8 cellular contexts compared by ENCODE assay signal in genomic region chr19:7521551-7522071, GRCh38. TPM values are rescaled to one million over a fixed set of nuclear protein-coding genes. Genes with fewer than 3 reads are reported as not detected.
DNase-seq lines count a peak whose midpoint lies in the region; ATAC-seq and TF ChIP-seq lines count a peak whose summit lies in the region.

No MANE protein-coding gene starts in this region.

- 47 to 62% (median 57%) methylated on average over 10 of the region's 10 CpGs for WGBS in stomach, 5 donors

- H3K9ac ChIP-seq in iPS-18a (ENCODE audit: low read length): peak overlapping the region; percentile 66

- DNase-seq in T-helper 1 cell (no peak), stomach (no peak), AG08396 (ENCODE audit: low spot score) (no peak)
- no peak for DNase-seq in activated CD4-positive, alpha-beta T cell treated with anti-CD3 and anti-CD28 coated beads, Interleukin-2, amount 50 U/mL, for 48 hours

- intact Hi-C loops in stomach (cut with DNase I; ENCODE audit: low total_unique reads): no loop called here

- peak overlapping the region; percentile 88 for H3K4me3 Mint-ChIP-seq in T-helper 1 cell treated with Interleukin-12 subunit alpha and Interleukin-12 subunit beta and Interleukin-4 antibody, amounts not matched to agents 30 μg/mL and 1 μg/mL, for 36 hours
- H3K4me3 Mint-ChIP-seq in activated T-helper 17 cell treated with anti-CD3 and anti-CD28 coated beads, Interleukin-2, amount 50 U/mL, for 72 hours: peak overlapping the region; percentile 79

- H3K27me3 Mint-ChIP-seq in T-helper 1 cell treated with Interleukin-12 subunit alpha and Interleukin-12 subunit beta and Interleukin-4 antibody, amounts not matched to agents 30 μg/mL and 1 μg/mL, for 36 hours (ENCODE audit: low read depth): peaks cover 18% of the 10 kb centered on the region
- H3K27me3 Mint-ChIP-seq in activated T-helper 17 cell treated with anti-CD3 and anti-CD28 coated beads, Interleukin-2, amount 50 U/mL, for 72 hours: no peaks in the 10 kb centered on the region

- no peak overlapping the region for H3K27ac ChIP-seq in iPS-18a (ENCODE audit: low read length)
- H3K27ac ChIP-seq in stomach: peak overlapping the region in 4 of 5 donors; percentile 40 to 83 (median 77)

- no peak for ATAC-seq in activated T-helper 17 cell treated with anti-CD3 and anti-CD28 coated beads, Interleukin-2, amount 50 U/mL, for 72 hours (replicated peaks)
- no peak for ATAC-seq in GM21723 (IDR thresholded peaks at IDR 0.05; ENCODE audit: unreplicated experiment)

- H3K36me3 Mint-ChIP-seq in T-helper 1 cell treated with Interleukin-12 subunit alpha and Interleukin-12 subunit beta and Interleukin-4 antibody, amounts not matched to agents 30 μg/mL and 1 μg/mL, for 36 hours (ENCODE audit: low read depth): no peaks in the 10 kb centered on the region
- peaks cover 6% of the 10 kb centered on the region for H3K36me3 Mint-ChIP-seq in activated T-helper 17 cell treated with anti-CD3 and anti-CD28 coated beads, Interleukin-2, amount 50 U/mL, for 72 hours (ENCODE audit: low read depth)

- H3K9me3 Mint-ChIP-seq in T-helper 1 cell treated with Interleukin-12 subunit alpha and Interleukin-12 subunit beta and Interleukin-4 antibody, amounts not matched to agents 30 μg/mL and 1 μg/mL, for 36 hours: no peaks in the 10 kb centered on the region
- no peaks in the 10 kb centered on the region for H3K9me3 Mint-ChIP-seq in activated T-helper 17 cell treated with anti-CD3 and anti-CD28 coated beads, Interleukin-2, amount 50 U/mL, for 72 hours

- no peak for TF ChIP-seq POLR2A in stomach (IDR thresholded peaks at IDR 0.05)

- TF ChIP-seq CTCF in stomach (IDR thresholded peaks at IDR 0.05): no peak

- H3K4me3 ChIP-seq in iPS-18a (ENCODE audit: low read length) (peak overlapping the region; percentile 80), stomach (peak overlapping the region; percentile 84 to 93 (median 89))

- H3K36me3 ChIP-seq in iPS-18a (ENCODE audit: control insufficient read depth, low read depth, low read length) (peaks cover 3% of the 10 kb centered on the region), stomach (peaks cover 4 to 46% (median 40%) of the 10 kb centered on the region in 4 donors)

- H3K9me3 ChIP-seq in iPS-18a (ENCODE audit: control insufficient read depth, low read depth, low read length) (no peaks in the 10 kb centered on the region), stomach (no peaks in the 10 kb centered on the region)

- H3K4me1 ChIP-seq in iPS-18a (ENCODE audit: control insufficient read depth, low read depth, low read length) (peaks cover 10% of the 10 kb centered on the region), stomach (peaks cover 27 to 48% (median 39%) of the 10 kb centered on the region in 4 donors)

- TF ChIP-seq EP300 in stomach (IDR thresholded peaks at IDR 0.05): no peak

- H3K27ac Mint-ChIP-seq in T-helper 1 cell treated with Interleukin-12 subunit alpha and Interleukin-12 subunit beta and Interleukin-4 antibody, amounts not matched to agents 30 μg/mL and 1 μg/mL, for 36 hours: peak overlapping the region; percentile 92
- H3K27ac Mint-ChIP-seq in activated T-helper 17 cell treated with anti-CD3 and anti-CD28 coated beads, Interleukin-2, amount 50 U/mL, for 72 hours: peak overlapping the region; percentile 80

- H3K27me3 ChIP-seq in iPS-18a (ENCODE audit: control insufficient read depth, insufficient read depth, low read length) (no peaks in the 10 kb centered on the region), stomach (peaks cover 0 to 2% (median 0%) of the 10 kb centered on the region in 3 donors)

- H3K4me1 Mint-ChIP-seq in T-helper 1 cell treated with Interleukin-12 subunit alpha and Interleukin-12 subunit beta and Interleukin-4 antibody, amounts not matched to agents 30 μg/mL and 1 μg/mL, for 36 hours (ENCODE audit: low read depth): peaks cover 12% of the 10 kb centered on the region
- peaks cover 8% of the 10 kb centered on the region for H3K4me1 Mint-ChIP-seq in activated T-helper 17 cell treated with anti-CD3 and anti-CD28 coated beads, Interleukin-2, amount 50 U/mL, for 72 hours

RNA-seq across cellular contexts. Expression of gene MCOLN1, which starts 0.8 kb away (rescaled TPM):
- 10 to 100 TPM; 10.0 to 15.3 TPM for total RNA-seq in activated T-helper 17 cell treated with anti-CD3 and anti-CD28 coated beads, Interleukin-2, amount 50 U/mL, for 72 hours
- 10 to 100 TPM in 3 of 5 donors, 1 to 10 TPM in 2; 5.1 to 56.6 (median 18.3) TPM for total RNA-seq in stomach
- 10 to 100 TPM; 13.3 to 25.5 (median 19.2) TPM for polyA plus RNA-seq in stomach

RNA-seq across cellular contexts. Expression of gene ZNF358, which starts 5.7 kb away (rescaled TPM):
- total RNA-seq in activated T-helper 17 cell treated with anti-CD3 and anti-CD28 coated beads, Interleukin-2, amount 50 U/mL, for 72 hours: 1 to 10 TPM; 2.9 to 3.1 TPM
- 100 to 1,000 TPM in 1 of 5 donors, 10 to 100 TPM in 3, 1 to 10 TPM in 1; 6.2 to 304 (median 84.0) TPM for total RNA-seq in stomach
- polyA plus RNA-seq in stomach: 10 to 100 TPM; 68.0 to 75.8 (median 72.4) TPM

RNA-seq across cellular contexts. Expression of gene PNPLA6, which starts 13.9 kb away (rescaled TPM):
- 100 to 1,000 TPM; 146 to 163 TPM for total RNA-seq in activated T-helper 17 cell treated with anti-CD3 and anti-CD28 coated beads, Interleukin-2, amount 50 U/mL, for 72 hours
- 100 to 1,000 TPM in 2 of 5 donors, 10 to 100 TPM in 3; 15.2 to 357 (median 70.1) TPM for total RNA-seq in stomach
- 10 to 100 TPM; 31.3 to 38.4 (median 38.0) TPM for polyA plus RNA-seq in stomach

RNA-seq across cellular contexts. Expression of gene PEX11G, which starts 32.8 kb away (rescaled TPM):
- total RNA-seq in activated T-helper 17 cell treated with anti-CD3 and anti-CD28 coated beads, Interleukin-2, amount 50 U/mL, for 72 hours: under 1 TPM in 1 of 2 donors, not detected in 1; 0.66 TPM
- 1 to 10 TPM in 2 of 5 donors, not detected in 3; 3.9 to 5.2 TPM for total RNA-seq in stomach
- 1 to 10 TPM; 5.5 to 8.8 (median 5.8) TPM for polyA plus RNA-seq in stomach
